Comparison of ENCODE assay signal across 21 cellular contexts in the genomic region with DNA sequence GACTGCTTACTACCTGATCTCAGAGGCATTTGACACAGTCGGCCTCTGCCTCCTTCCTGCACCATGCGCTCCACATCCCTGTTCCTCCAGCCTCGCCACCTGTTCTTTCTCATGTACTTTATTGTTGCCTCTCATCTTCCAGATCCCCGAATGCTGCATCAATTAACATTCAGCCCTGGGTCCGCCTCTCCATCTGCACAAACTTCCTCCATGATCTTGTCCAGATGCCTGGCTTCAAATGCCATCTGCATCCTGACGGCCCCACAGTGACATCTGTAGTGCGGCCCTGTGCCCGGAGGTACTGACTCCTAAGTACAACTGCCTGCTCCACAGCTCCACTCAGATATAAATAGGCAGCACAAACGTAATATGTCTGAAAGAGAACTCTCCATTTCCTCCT. TPM values are rescaled to one million over a fixed set of nuclear protein-coding genes. Genes with fewer than 3 reads are reported as not detected.
A peak's percentile ranks its signal among the peaks of the same experiment; 100 is the strongest.
DNase-seq lines count a peak whose midpoint lies in the region; ATAC-seq and TF ChIP-seq lines count a peak whose summit lies in the region.
"Had no signal": no experiment of that assay in that cellular context is flagged by ENCODE, and none has a peak within 500 bp of the region (broad histone marks: within the 10 kb centered on the region; RNA-seq: fewer than 3 reads in every experiment).

No MANE protein-coding gene starts in this region.

- no peaks in the 10 kb centered on the region for H3K36me3 Mint-ChIP-seq in natural killer cell treated with Interleukin-12 subunit alpha and Interleukin-12 subunit beta and Interleukin-15 and Interleukin-18, amount 100 ng/mL, for 72 hours
- H3K36me3 Mint-ChIP-seq: CD8-positive, alpha-beta memory T cell had no signal

- DNase-seq in heart right ventricle (peak; percentile 25 to 31), left ventricle myocardium inferior (no peak), NCI-H2171 treated with DMSO at 0.1 percent for 48 hours (lab: John Stamatoyannopoulos, UW) (peak; percentile 95), SK-N-SH (peak; percentile 87), mesenchymal stem cell (no peak), uterus (no peak), substantia nigra (lab: John Stamatoyannopoulos, UW) (no peak)
- DNase-seq in natural killer cell treated with Interleukin-12 subunit alpha and Interleukin-12 subunit beta and Interleukin-15 and Interleukin-18, amount 100 ng/mL, for 72 hours (ENCODE audit: low spot score): no peak
- DNase-seq: C1 segment of cervical spinal cord; CD8-positive, alpha-beta memory T cell; DMS79; HFFc6; IMR-90; NCI-H1048; NCI-H1436 treated with DMSO at 0.1 percent for 48 hours; NCI-H2081; NCI-H526; Peyer's patch; T-helper 1 cell had no signal

- H3K4me2 ChIP-seq in SK-N-SH (no peak overlapping the region), mesenchymal stem cell (ENCODE audit: low read length, poor library complexity, severe bottlenecking) (no peak overlapping the region)
- H3K4me2 ChIP-seq: A549 had no signal

- peak overlapping the region; percentile 24 for H2AK5ac ChIP-seq in mesenchymal stem cell (ENCODE audit: low read length, severe bottlenecking)

- H2BK5ac ChIP-seq in mesenchymal stem cell (ENCODE audit: low read depth, low read length, poor library complexity, severe bottlenecking): no peak overlapping the region

- H4K20me1 ChIP-seq in SK-N-SH (ENCODE audit: insufficient read depth): no peaks in the 10 kb centered on the region

- H3K4me3 ChIP-seq in heart right ventricle (no peak overlapping the region), left ventricle myocardium inferior (no peak overlapping the region), SK-N-SH (ENCODE audit: low read depth in 2 of 2, low read length in 1 of 2) (no peak overlapping the region), mesenchymal stem cell (ENCODE audit: insufficient read depth in 1 of 2, low read depth in 1 of 2, low read length in 2 of 2) (no peak overlapping the region), uterus (no peak overlapping the region)
- H3K4me3 ChIP-seq: A549, Peyer's patch had no signal

- TF ChIP-seq CTCF in heart right ventricle (IDR thresholded peaks at IDR 0.05) (peak in 1 of 9 donors; percentile 12), left ventricle myocardium inferior (IDR thresholded peaks at IDR 0.05; ENCODE audit: borderline replicate concordance) (no peak), SK-N-SH (IDR thresholded peaks at IDR 0.05) (no peak), uterus (IDR thresholded peaks at IDR 0.05) (no peak)

- H3K27me3 Mint-ChIP-seq in natural killer cell treated with Interleukin-12 subunit alpha and Interleukin-12 subunit beta and Interleukin-15 and Interleukin-18, amount 100 ng/mL, for 72 hours: peaks cover 6 to 8% of the 10 kb centered on the region in 2 donors
- H3K27me3 Mint-ChIP-seq: CD8-positive, alpha-beta memory T cell had no signal

- H3K14ac ChIP-seq in mesenchymal stem cell (ENCODE audit: low read length in 2 of 2): no peak overlapping the region

- POLR2A ChIA-PET in SK-N-SH (lab: Yijun Ruan, JAX): interaction anchor here (1.0 kb wide), 3 partner anchors 20 to 226 kb away, joined by 3 read pairs; a partner anchor contains a TSS

- no peaks in the 10 kb centered on the region for H3K79me1 ChIP-seq in mesenchymal stem cell (replicated peaks; ENCODE audit: low read length, poor library complexity, severe bottlenecking)

- whole genome bisulfite sequencing in heart right ventricle, 2 donors: 41 to 48% methylated on average over 9 of the region's 9 CpGs
- WGBS in SK-N-SH (ENCODE audit: low lambda C conversion rate): 35% methylated on average over 9 of the region's 9 CpGs
- WGBS in mesenchymal stem cell: 84% methylated on average over 9 of the region's 9 CpGs

- H3K4me1 ChIP-seq in heart right ventricle (peaks cover 0 to 7% (median 0%) of the 10 kb centered on the region in 9 donors), left ventricle myocardium inferior (no peaks in the 10 kb centered on the region), SK-N-SH (ENCODE audit: control insufficient read depth in 1 of 2, insufficient read depth in 2 of 2, low read depth in 1 of 2, low read length in 1 of 2) (peaks cover 10 to 54% of the 10 kb centered on the region in 2 experiments; a peak in 3 of 4 replicates), mesenchymal stem cell (ENCODE audit: control insufficient read depth, insufficient read depth, low read depth, low read length) (peaks cover 12% of the 10 kb centered on the region), uterus (peaks cover 0 to 5% of the 10 kb centered on the region in 2 donors)
- H3K4me1 ChIP-seq: A549, Peyer's patch had no signal

- H3K79me2 ChIP-seq in SK-N-SH (ENCODE audit: insufficient read depth): no peaks in the 10 kb centered on the region

- TF ChIP-seq EP300 in SK-N-SH (IDR thresholded peaks at IDR 0.05; ENCODE audit: borderline replicate concordance in 1 of 2, low read depth in 1 of 2, low read length in 1 of 2): peak in 1 of 2 experiments; percentile 99; a peak in 2 of 4 replicates

- no peaks in the 10 kb centered on the region for H3K9me3 ChIP-seq in heart right ventricle
- no peaks in the 10 kb centered on the region for H3K9me3 ChIP-seq in left ventricle myocardium inferior (replicated peaks)
- H3K9me3 ChIP-seq in SK-N-SH: no peaks in the 10 kb centered on the region
- H3K9me3 ChIP-seq in mesenchymal stem cell (ENCODE audit: control insufficient read depth, low read length): no peaks in the 10 kb centered on the region
- no peaks in the 10 kb centered on the region for H3K9me3 ChIP-seq in uterus
- H3K9me3 ChIP-seq: A549, Peyer's patch had no signal

- H3K4me3 Mint-ChIP-seq in natural killer cell treated with Interleukin-12 subunit alpha and Interleukin-12 subunit beta and Interleukin-15 and Interleukin-18, amount 100 ng/mL, for 72 hours: no peak overlapping the region
- H3K4me3 Mint-ChIP-seq: CD8-positive, alpha-beta memory T cell; HFFc6 had no signal

- H2BK12ac ChIP-seq in mesenchymal stem cell (ENCODE audit: low read length in 2 of 2): no peak overlapping the region

- no peak overlapping the region for H2AFZ ChIP-seq in SK-N-SH (ENCODE audit: low read depth)
- no peak overlapping the region for H2AFZ ChIP-seq in mesenchymal stem cell (ENCODE audit: low read depth, low read length)

- H3K27ac ChIP-seq in heart right ventricle (peak overlapping the region in 1 of 10 donors; percentile 1), left ventricle myocardium inferior (replicated peaks) (no peak overlapping the region), SK-N-SH (ENCODE audit: low read depth in 2 of 2, low read length in 1 of 2) (peak overlapping the region in 1 of 2 experiments; percentile 94; a peak in 2 of 4 replicates), mesenchymal stem cell (ENCODE audit: low read length, poor library complexity, severe bottlenecking) (no peak overlapping the region), uterus (no peak overlapping the region), substantia nigra (ENCODE audit: low read depth, low read length, poor library complexity, severe bottlenecking) (no peak overlapping the region)
- H3K27ac ChIP-seq: A549, HL-60, Peyer's patch had no signal

- H3K27ac Mint-ChIP-seq in natural killer cell treated with Interleukin-12 subunit alpha and Interleukin-12 subunit beta and Interleukin-15 and Interleukin-18, amount 100 ng/mL, for 72 hours: no peak overlapping the region
- H3K27ac Mint-ChIP-seq: CD8-positive, alpha-beta memory T cell; HFFc6 had no signal

- CTCF ChIA-PET in SK-N-SH (lab: Yijun Ruan, JAX): interaction anchor here (0.9 to 4.5 kb wide), 6 partner anchors 12 to 306 kb away, joined by 3 to 38 read pairs (median 5); a partner anchor contains a TSS

- peak; percentile 59 for TF ChIP-seq RAD21 in SK-N-SH (IDR thresholded peaks at IDR 0.05; ENCODE audit: low read length)

- H2BK15ac ChIP-seq in mesenchymal stem cell (ENCODE audit: low read depth, poor library complexity, severe bottlenecking): no peak overlapping the region

- H3K27me3 ChIP-seq in heart right ventricle (no peaks in the 10 kb centered on the region), left ventricle myocardium inferior (ENCODE audit: low read depth) (no peaks in the 10 kb centered on the region), SK-N-SH (ENCODE audit: insufficient read depth) (peaks cover 40% of the 10 kb centered on the region), mesenchymal stem cell (ENCODE audit: control insufficient read depth in 1 of 2, insufficient read depth in 1 of 2, low read length in 2 of 2) (no peaks in the 10 kb centered on the region), uterus (no peaks in the 10 kb centered on the region)
- H3K27me3 ChIP-seq: Peyer's patch had no signal

- no peak overlapping the region for H3K18ac ChIP-seq in mesenchymal stem cell (ENCODE audit: low read depth in 1 of 2, low read length in 2 of 2)

- H3K4ac ChIP-seq in mesenchymal stem cell (ENCODE audit: low read depth in 1 of 2, low read length in 2 of 2): no peak overlapping the region

- intact Hi-C loops in heart right ventricle (cut with DNase I) (no loop called here), left ventricle myocardium inferior (cut with micrococcal nuclease) (no loop called here), uterus (cut with DNase I; ENCODE audit: low total_unique reads) (no loop called here)

- H4K8ac ChIP-seq in mesenchymal stem cell (ENCODE audit: low read length): no peak overlapping the region

- no peak overlapping the region for H3K23ac ChIP-seq in mesenchymal stem cell (ENCODE audit: low read length in 2 of 2)

- peak in 7 of 8 donors; percentile 42 to 95 (median 88) for ATAC-seq in heart right ventricle
- no peak for ATAC-seq in natural killer cell treated with Interleukin-12 subunit alpha and Interleukin-12 subunit beta and Interleukin-15 and Interleukin-18, amount 100 ng/mL, for 72 hours
- ATAC-seq: A549 had no signal

- no peaks in the 10 kb centered on the region for H3K9me2 ChIP-seq in SK-N-SH

- no peaks in the 10 kb centered on the region for H3K36me3 ChIP-seq in heart right ventricle
- H3K36me3 ChIP-seq in left ventricle myocardium inferior: no peaks in the 10 kb centered on the region
- H3K36me3 ChIP-seq in SK-N-SH (replicated peaks in 1 of 2; ENCODE audit: control insufficient read depth in 1 of 2, insufficient read depth in 2 of 2, low read length in 1 of 2): no peaks in the 10 kb centered on the region
- H3K36me3 ChIP-seq in mesenchymal stem cell (ENCODE audit: control insufficient read depth in 1 of 2, insufficient read depth in 2 of 2, low read depth in 1 of 2, low read length in 2 of 2): no peaks in the 10 kb centered on the region
- H3K36me3 ChIP-seq in uterus: no peaks in the 10 kb centered on the region
- H3K36me3 ChIP-seq: Peyer's patch had no signal

- H3K4me1 Mint-ChIP-seq in natural killer cell treated with Interleukin-12 subunit alpha and Interleukin-12 subunit beta and Interleukin-15 and Interleukin-18, amount 100 ng/mL, for 72 hours (ENCODE audit: low read depth in 2 of 2): peaks cover 0 to 2% of the 10 kb centered on the region in 2 donors
- H3K4me1 Mint-ChIP-seq: CD8-positive, alpha-beta memory T cell had no signal

- H2BK120ac ChIP-seq in mesenchymal stem cell (ENCODE audit: low read depth, low read length): no peak overlapping the region

- TF ChIP-seq POLR2A in uterus (IDR thresholded peaks at IDR 0.05): no peak

- H3F3A ChIP-seq in SK-N-SH (replicated peaks; ENCODE audit: insufficient read depth): peaks cover 12% of the 10 kb centered on the region

- no peaks in the 10 kb centered on the region for H3K9me3 Mint-ChIP-seq in natural killer cell treated with Interleukin-12 subunit alpha and Interleukin-12 subunit beta and Interleukin-15 and Interleukin-18, amount 100 ng/mL, for 72 hours
- H3K9me3 Mint-ChIP-seq: CD8-positive, alpha-beta memory T cell; HFFc6 had no signal

- no peak overlapping the region for H4K91ac ChIP-seq in mesenchymal stem cell (ENCODE audit: low read length)

- H3K9ac ChIP-seq in SK-N-SH (no peak overlapping the region), mesenchymal stem cell (ENCODE audit: low read length) (no peak overlapping the region)

RNA-seq across cellular contexts. Expression of a gene that starts 51.2 kb away (rescaled TPM):
- total RNA-seq in heart right ventricle: 10 to 100 TPM; 10.6 to 37.4 (median 23.3) TPM
- polyA plus RNA-seq in heart right ventricle: 10 to 100 TPM in 1 of 2 donors, 1 to 10 TPM in 1; 7.8 to 11.5 TPM
- 32.3 TPM for total RNA-seq in left ventricle myocardium inferior
- polyA plus RNA-seq in SK-N-SH (2012; rRNA removed): 47.8 and 52.0 TPM in 2 replicates
- polyA plus RNA-seq in SK-N-SH (2012; cell fraction: cytosol; rRNA removed): 74.7 and 89.6 TPM in 2 replicates
- 34.1 and 67.1 TPM in 2 replicates for polyA plus RNA-seq in SK-N-SH (2012; cell fraction: nucleus; rRNA removed)
- 21.9 TPM for polyA plus RNA-seq in mesenchymal stem cell (2013, experiment 1 of 2)
- 21.5 TPM for polyA plus RNA-seq in mesenchymal stem cell (2013, experiment 2 of 2)
- total RNA-seq in natural killer cell treated with Interleukin-12 subunit alpha and Interleukin-12 subunit beta and Interleukin-15 and Interleukin-18, amount 100 ng/mL, for 72 hours: 10 to 100 TPM; 61.7 to 67.6 TPM
- 10 to 100 TPM in 2 of 4 donors, 1 to 10 TPM in 2; 2.3 to 25.2 (median 7.5) TPM for total RNA-seq in uterus

Comparison
In these comparisons a context has a peak if more than half of its experiments do, and no peak if none do; other contexts are left out.
1. DNase-seq: peak in heart right ventricle (2 of 2), NCI-H2171 treated with DMSO at 0.1 percent for 48 hours (single experiment) and SK-N-SH (single experiment); none in left ventricle myocardium inferior (single experiment), mesenchymal stem cell (single experiment), natural killer cell treated with Interleukin-12 subunit alpha and Interleukin-12 subunit beta and Interleukin-15 and Interleukin-18, amount 100 ng/mL, for 72 hours (single experiment), uterus (0 of 2) and substantia nigra (0 of 49).
2. ATAC-seq: peak in heart right ventricle (7 of 8); none in natural killer cell treated with Interleukin-12 subunit alpha and Interleukin-12 subunit beta and Interleukin-15 and Interleukin-18, amount 100 ng/mL, for 72 hours (0 of 2).